Comparison of ENCODE assay signal across 9 cellular contexts in the genomic region with DNA sequence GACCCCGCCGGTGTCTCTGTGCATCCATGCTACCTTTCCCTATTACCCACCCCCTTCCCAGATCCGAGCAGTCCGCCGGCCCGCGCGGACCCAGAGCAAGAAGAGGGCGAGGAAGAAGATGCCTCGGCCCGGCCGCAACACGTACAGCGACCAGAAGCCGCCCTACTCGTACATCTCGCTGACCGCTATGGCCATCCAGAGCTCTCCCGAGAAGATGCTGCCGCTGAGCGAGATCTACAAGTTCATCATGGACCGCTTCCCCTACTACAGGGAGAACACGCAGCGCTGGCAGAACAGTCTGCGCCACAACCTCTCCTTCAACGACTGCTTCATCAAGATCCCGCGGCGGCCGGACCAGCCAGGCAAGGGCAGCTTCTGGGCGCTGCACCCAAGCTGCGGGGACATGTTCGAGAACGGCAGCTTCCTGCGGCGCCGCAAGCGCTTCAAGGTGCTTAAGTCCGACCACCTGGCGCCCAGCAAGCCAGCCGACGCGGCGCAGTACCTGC. TPM values are rescaled to one million over a fixed set of nuclear protein-coding genes. Genes with fewer than 3 reads are reported as not detected.
DNase-seq lines count a peak whose midpoint lies in the region; ATAC-seq and TF ChIP-seq lines count a peak whose summit lies in the region.
"Had no signal": no experiment of that assay in that cellular context is flagged by ENCODE, and none has a peak within 500 bp of the region (broad histone marks: within the 10 kb centered on the region; RNA-seq: fewer than 3 reads in every experiment).

No MANE protein-coding gene starts in this region.

- H3K4me1 Mint-ChIP-seq in stimulated activated naive CD8-positive, alpha-beta T cell treated with anti-CD3 and anti-CD28 coated beads, Interleukin-15, Interleukin-2, amounts not matched to agents 100 ng/mL and 50 ng/mL, for 24 hours (ENCODE audit: low read depth) = peaks cover 53% of the 10 kb centered on the region
- H3K4me1 Mint-ChIP-seq in activated naive CD8-positive, alpha-beta T cell treated with anti-CD3 and anti-CD28 coated beads for 36 hours = peaks cover 44% of the 10 kb centered on the region
- peaks cover 24% of the 10 kb centered on the region for H3K4me1 Mint-ChIP-seq in mesothelial cell of epicardium

- DNase-seq in stimulated activated naive CD8-positive, alpha-beta T cell treated with anti-CD3 and anti-CD28 coated beads, Interleukin-15, Interleukin-2, amounts not matched to agents 100 U/mL and 50 U/mL, for 24 hours = no peak
- DNase-seq in activated naive CD8-positive, alpha-beta T cell treated with anti-CD3 and anti-CD28 coated beads for 36 hours = no peak
- DNase-seq in mesothelial cell of epicardium (ENCODE audit: low spot score in 2 of 2, unreplicated experiment in 2 of 2) (no peak), COLO829 (ENCODE audit: low spot score) (no peak), erythroblast (lab: John Stamatoyannopoulos, UW) (no peak), amygdala (lab: John Stamatoyannopoulos, UW) (no peak)

- peak overlapping the region; percentile 45 for H3K27ac Mint-ChIP-seq in stimulated activated naive CD8-positive, alpha-beta T cell treated with anti-CD3 and anti-CD28 coated beads, Interleukin-15, Interleukin-2, amounts not matched to agents 100 ng/mL and 50 ng/mL, for 24 hours
- no peak overlapping the region for H3K27ac Mint-ChIP-seq in activated naive CD8-positive, alpha-beta T cell treated with anti-CD3 and anti-CD28 coated beads for 36 hours
- H3K27ac Mint-ChIP-seq in mesothelial cell of epicardium = no peak overlapping the region

- H3K36me3 Mint-ChIP-seq in stimulated activated naive CD8-positive, alpha-beta T cell treated with anti-CD3 and anti-CD28 coated beads, Interleukin-15, Interleukin-2, amounts not matched to agents 100 ng/mL and 50 ng/mL, for 24 hours (ENCODE audit: low read depth) = peaks cover 12% of the 10 kb centered on the region
- peaks cover 5% of the 10 kb centered on the region for H3K36me3 Mint-ChIP-seq in activated naive CD8-positive, alpha-beta T cell treated with anti-CD3 and anti-CD28 coated beads for 36 hours
- H3K36me3 Mint-ChIP-seq in mesothelial cell of epicardium = no peaks in the 10 kb centered on the region

- TF ChIP-seq POLR2A in erythroblast (IDR thresholded peaks at IDR 0.05; ENCODE audit: low read length) = no peak

- H3K4me3 Mint-ChIP-seq in stimulated activated naive CD8-positive, alpha-beta T cell treated with anti-CD3 and anti-CD28 coated beads, Interleukin-15, Interleukin-2, amounts not matched to agents 100 ng/mL and 50 ng/mL, for 24 hours = peak overlapping the region; percentile 86
- peak overlapping the region; percentile 79 for H3K4me3 Mint-ChIP-seq in activated naive CD8-positive, alpha-beta T cell treated with anti-CD3 and anti-CD28 coated beads for 36 hours
- peak overlapping the region; percentile 61 for H3K4me3 Mint-ChIP-seq in mesothelial cell of epicardium

- no peak for ATAC-seq in stimulated activated naive CD8-positive, alpha-beta T cell treated with anti-CD3 and anti-CD28 coated beads, Interleukin-15, Interleukin-2, amounts not matched to agents 100 U/mL and 50 U/mL, for 24 hours
- no peak for ATAC-seq in HG02970 (IDR thresholded peaks at IDR 0.05; ENCODE audit: low FRiP score, unreplicated experiment)

- H3K27me3 Mint-ChIP-seq in stimulated activated naive CD8-positive, alpha-beta T cell treated with anti-CD3 and anti-CD28 coated beads, Interleukin-15, Interleukin-2, amounts not matched to agents 100 ng/mL and 50 ng/mL, for 24 hours = peaks cover 95% of the 10 kb centered on the region
- peaks cover 99% of the 10 kb centered on the region for H3K27me3 Mint-ChIP-seq in activated naive CD8-positive, alpha-beta T cell treated with anti-CD3 and anti-CD28 coated beads for 36 hours
- peaks cover 99% of the 10 kb centered on the region for H3K27me3 Mint-ChIP-seq in mesothelial cell of epicardium (ENCODE audit: low read depth)

- TF ChIP-seq CTCF in mesothelial cell of epicardium (IDR thresholded peaks at IDR 0.05; ENCODE audit: unreplicated experiment) = no peak

- peaks cover 12% of the 10 kb centered on the region for H3K9me3 Mint-ChIP-seq in stimulated activated naive CD8-positive, alpha-beta T cell treated with anti-CD3 and anti-CD28 coated beads, Interleukin-15, Interleukin-2, amounts not matched to agents 100 ng/mL and 50 ng/mL, for 24 hours
- peaks cover 9% of the 10 kb centered on the region for H3K9me3 Mint-ChIP-seq in activated naive CD8-positive, alpha-beta T cell treated with anti-CD3 and anti-CD28 coated beads for 36 hours
- H3K9me3 Mint-ChIP-seq in mesothelial cell of epicardium = no peaks in the 10 kb centered on the region

RNA-seq across cellular contexts. Expression of a gene that starts 0.8 kb away (rescaled TPM):
- under 1 TPM; 0.14 to 0.29 TPM for total RNA-seq in activated naive CD8-positive, alpha-beta T cell treated with anti-CD3 and anti-CD28 coated beads for 36 hours
- not detected in 3 replicates for total RNA-seq in mesothelial cell of epicardium
- total RNA-seq: pancreas had no signal
